In the genomic region with DNA sequence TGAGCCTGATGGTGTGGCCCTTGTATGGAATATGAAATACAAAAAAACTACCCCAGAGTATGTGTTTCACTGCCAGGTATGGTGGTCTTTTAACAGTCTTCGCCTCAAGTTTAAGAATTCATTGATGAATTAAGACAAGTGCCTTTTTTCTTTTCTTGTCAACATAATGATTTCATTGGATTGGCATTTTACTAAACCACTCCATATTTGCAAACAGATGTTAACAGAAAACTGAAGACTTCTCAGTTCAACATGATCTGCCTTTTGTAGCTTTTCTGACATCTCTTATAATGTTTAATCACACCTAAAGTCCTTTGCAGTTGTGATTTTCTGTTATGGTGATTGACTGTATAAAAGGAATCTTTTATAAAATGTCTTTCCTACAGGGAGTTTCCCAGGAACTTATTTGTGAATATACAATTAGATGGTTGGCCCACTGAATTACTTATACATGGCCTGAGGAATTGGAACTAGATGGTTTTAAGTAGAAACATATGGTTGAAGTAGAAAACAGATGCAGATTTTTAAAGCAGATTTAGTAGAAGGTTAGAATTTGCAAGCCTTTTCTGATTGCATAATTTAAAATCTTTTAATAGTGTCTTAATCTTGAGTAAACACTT, we compare ENCODE assay signal across 24 cellular contexts. TPM values are rescaled to one million over a fixed set of nuclear protein-coding genes. Genes with fewer than 3 reads are reported as not detected.
DNase-seq lines count a peak whose midpoint lies in the region; TF ChIP-seq lines count a peak whose summit lies in the region.
"Had no signal": no experiment of that assay in that cellular context is flagged by ENCODE, and none has a peak within 500 bp of the region (broad histone marks: within the 10 kb centered on the region; RNA-seq: fewer than 3 reads in every experiment).

No MANE protein-coding gene starts in this region.

- no peak overlapping the region for H4K8ac ChIP-seq in mesenchymal stem cell (ENCODE audit: low read length)

- H3K27ac ChIP-seq in mesenchymal stem cell (ENCODE audit: low read length, poor library complexity, severe bottlenecking) (no peak overlapping the region), brain microvascular endothelial cell (no peak overlapping the region)
- H3K27ac ChIP-seq: foreskin keratinocyte, sigmoid colon, WERI-Rb-1 had no signal

- H3K27me3 Mint-ChIP-seq in HFFc6 (ENCODE audit: insufficient read depth), result no peaks in the 10 kb centered on the region
- H3K27me3 Mint-ChIP-seq: activated CD4-positive, alpha-beta T cell treated with anti-CD3 and anti-CD28 coated beads, Interleukin-2, amount 10 ng/mL, durations not matched to agents 7 days and 5 days; activated CD8-positive, alpha-beta memory T cell treated with anti-CD3 and anti-CD28 coated beads, Interleukin-2, amount 10 ng/mL, durations not matched to agents 7 days and 5 days; activated naive CD4-positive, alpha-beta T cell treated with anti-CD3 and anti-CD28 coated beads, Interleukin-2, amount 10 ng/mL, durations not matched to agents 7 days and 5 days; CD4-positive, alpha-beta T cell; natural killer cell treated with Interleukin-12 subunit alpha and Interleukin-12 subunit beta and Interleukin-15 and Interleukin-18, amount 100 ng/mL, for 72 hours; stimulated activated naive CD8-positive, alpha-beta T cell treated with anti-CD3 and anti-CD28 coated beads, Interleukin-15, Interleukin-2, amounts not matched to agents 100 ng/mL and 50 ng/mL, for 24 hours had no signal

- peaks cover 11 to 94% of the 10 kb centered on the region in 2 experiments for H3K36me3 ChIP-seq in mesenchymal stem cell (ENCODE audit: control insufficient read depth in 1 of 2, insufficient read depth in 2 of 2, low read depth in 1 of 2, low read length in 2 of 2)
- peaks cover 27% of the 10 kb centered on the region for H3K36me3 ChIP-seq in brain microvascular endothelial cell (replicated peaks)

- no peak overlapping the region for H2BK12ac ChIP-seq in mesenchymal stem cell (ENCODE audit: low read length in 2 of 2)

- H3K9ac ChIP-seq in mesenchymal stem cell (ENCODE audit: low read length), result peak overlapping the region; percentile 49

- WGBS in mesenchymal stem cell, result no CpG with 5 or more reads among the region's 1 CpG

- H3K4me3 ChIP-seq in mesenchymal stem cell (ENCODE audit: insufficient read depth in 1 of 2, low read depth in 1 of 2, low read length in 2 of 2) (no peak overlapping the region), brain microvascular endothelial cell (ENCODE audit: low read depth, low read length) (no peak overlapping the region)
- H3K4me3 ChIP-seq: sigmoid colon had no signal

- no peak overlapping the region for H2AFZ ChIP-seq in mesenchymal stem cell (ENCODE audit: low read depth, low read length)

- no peak overlapping the region for H3K4me2 ChIP-seq in mesenchymal stem cell (ENCODE audit: low read length, poor library complexity, severe bottlenecking)

- H2BK120ac ChIP-seq in mesenchymal stem cell (ENCODE audit: low read depth, low read length), result no peak overlapping the region

- peak overlapping the region; percentile 6; the same call in 1 of the 2 replicates for H3K27ac Mint-ChIP-seq in HFFc6
- H3K27ac Mint-ChIP-seq: activated CD4-positive, alpha-beta T cell treated with anti-CD3 and anti-CD28 coated beads, Interleukin-2, amount 10 ng/mL, durations not matched to agents 7 days and 5 days; activated CD8-positive, alpha-beta memory T cell treated with anti-CD3 and anti-CD28 coated beads, Interleukin-2, amount 10 ng/mL, durations not matched to agents 7 days and 5 days; activated naive CD4-positive, alpha-beta T cell treated with anti-CD3 and anti-CD28 coated beads, Interleukin-2, amount 10 ng/mL, durations not matched to agents 7 days and 5 days; CD4-positive, alpha-beta T cell; natural killer cell treated with Interleukin-12 subunit alpha and Interleukin-12 subunit beta and Interleukin-15 and Interleukin-18, amount 100 ng/mL, for 72 hours; stimulated activated naive CD8-positive, alpha-beta T cell treated with anti-CD3 and anti-CD28 coated beads, Interleukin-15, Interleukin-2, amounts not matched to agents 100 ng/mL and 50 ng/mL, for 24 hours had no signal

- no peak overlapping the region for H4K91ac ChIP-seq in mesenchymal stem cell (ENCODE audit: low read length)

- peaks cover 11% of the 10 kb centered on the region for H3K79me1 ChIP-seq in mesenchymal stem cell (replicated peaks; ENCODE audit: low read length, poor library complexity, severe bottlenecking)

- H3K4me1 ChIP-seq in mesenchymal stem cell (ENCODE audit: control insufficient read depth, insufficient read depth, low read depth, low read length), result peaks cover 6% of the 10 kb centered on the region
- H3K4me1 ChIP-seq: foreskin keratinocyte, sigmoid colon had no signal

- no peaks in the 10 kb centered on the region for H3K9me3 Mint-ChIP-seq in HFFc6
- H3K9me3 Mint-ChIP-seq: activated CD4-positive, alpha-beta T cell treated with anti-CD3 and anti-CD28 coated beads, Interleukin-2, amount 10 ng/mL, durations not matched to agents 7 days and 5 days; activated naive CD4-positive, alpha-beta T cell treated with anti-CD3 and anti-CD28 coated beads, Interleukin-2, amount 10 ng/mL, durations not matched to agents 7 days and 5 days; CD4-positive, alpha-beta T cell; natural killer cell treated with Interleukin-12 subunit alpha and Interleukin-12 subunit beta and Interleukin-15 and Interleukin-18, amount 100 ng/mL, for 72 hours; stimulated activated naive CD8-positive, alpha-beta T cell treated with anti-CD3 and anti-CD28 coated beads, Interleukin-15, Interleukin-2, amounts not matched to agents 100 ng/mL and 50 ng/mL, for 24 hours had no signal

- in situ Hi-C loops in brain microvascular endothelial cell (cut with HindIII; ENCODE audit: low pct_ligation_motif_present, low sequenced_read_pairs), result no loop called here

- H3K4ac ChIP-seq in mesenchymal stem cell (ENCODE audit: low read depth in 1 of 2, low read length in 2 of 2), result no peak overlapping the region

- no peaks in the 10 kb centered on the region for H3K9me3 ChIP-seq in mesenchymal stem cell (ENCODE audit: control insufficient read depth, low read length)
- H3K9me3 ChIP-seq: sigmoid colon had no signal

- no peak overlapping the region for H2BK15ac ChIP-seq in mesenchymal stem cell (ENCODE audit: low read depth, poor library complexity, severe bottlenecking)

- no peak for TF ChIP-seq CTCF in HFFc6 (IDR thresholded peaks at IDR 0.05)
- no peak for TF ChIP-seq CTCF in brain microvascular endothelial cell (IDR thresholded peaks at IDR 0.05; ENCODE audit: low read depth, low read length, missing control alignments)

- H3K27me3 ChIP-seq in mesenchymal stem cell (ENCODE audit: control insufficient read depth in 1 of 2, insufficient read depth in 1 of 2, low read length in 2 of 2) (no peaks in the 10 kb centered on the region), brain microvascular endothelial cell (replicated peaks) (no peaks in the 10 kb centered on the region)
- H3K27me3 ChIP-seq: foreskin keratinocyte, sigmoid colon had no signal

- no peak overlapping the region for H3K23ac ChIP-seq in mesenchymal stem cell (ENCODE audit: low read length in 2 of 2)

- no peak overlapping the region for H3K14ac ChIP-seq in mesenchymal stem cell (ENCODE audit: low read length in 2 of 2)

- no peak overlapping the region for H3K18ac ChIP-seq in mesenchymal stem cell (ENCODE audit: low read depth in 1 of 2, low read length in 2 of 2)

- no peak overlapping the region for H2AK5ac ChIP-seq in mesenchymal stem cell (ENCODE audit: low read length, severe bottlenecking)

- peaks cover 35% of the 10 kb centered on the region for H3K36me3 Mint-ChIP-seq in HFFc6 (ENCODE audit: low read depth)

- H3K4me1 Mint-ChIP-seq in HFFc6 (ENCODE audit: low read depth), result peaks cover 34% of the 10 kb centered on the region
- H3K4me1 Mint-ChIP-seq: activated CD4-positive, alpha-beta T cell treated with anti-CD3 and anti-CD28 coated beads, Interleukin-2, amount 10 ng/mL, durations not matched to agents 7 days and 5 days; activated CD8-positive, alpha-beta memory T cell treated with anti-CD3 and anti-CD28 coated beads, Interleukin-2, amount 10 ng/mL, durations not matched to agents 7 days and 5 days; activated naive CD4-positive, alpha-beta T cell treated with anti-CD3 and anti-CD28 coated beads, Interleukin-2, amount 10 ng/mL, durations not matched to agents 7 days and 5 days had no signal

- no peak overlapping the region for H2BK5ac ChIP-seq in mesenchymal stem cell (ENCODE audit: low read depth, low read length, poor library complexity, severe bottlenecking)

- no peak overlapping the region for H3K4me3 Mint-ChIP-seq in HFFc6
- H3K4me3 Mint-ChIP-seq: activated CD4-positive, alpha-beta T cell treated with anti-CD3 and anti-CD28 coated beads, Interleukin-2, amount 10 ng/mL, durations not matched to agents 7 days and 5 days; activated CD8-positive, alpha-beta memory T cell treated with anti-CD3 and anti-CD28 coated beads, Interleukin-2, amount 10 ng/mL, durations not matched to agents 7 days and 5 days; activated naive CD4-positive, alpha-beta T cell treated with anti-CD3 and anti-CD28 coated beads, Interleukin-2, amount 10 ng/mL, durations not matched to agents 7 days and 5 days; CD4-positive, alpha-beta T cell; natural killer cell treated with Interleukin-12 subunit alpha and Interleukin-12 subunit beta and Interleukin-15 and Interleukin-18, amount 100 ng/mL, for 72 hours; stimulated activated naive CD8-positive, alpha-beta T cell treated with anti-CD3 and anti-CD28 coated beads, Interleukin-15, Interleukin-2, amounts not matched to agents 100 ng/mL and 50 ng/mL, for 24 hours had no signal

- DNase-seq in DMS 273 treated with DMSO at 0.1 percent for 48 hours (lab: John Stamatoyannopoulos, UW), result peak; percentile 55
- no peak for DNase-seq in HFFc6
- peak; percentile 47 for DNase-seq in dedifferentiated amniotic fluid mesenchymal stem cell (ENCODE audit: extremely low spot score)
- no peak for DNase-seq in mesenchymal stem cell
- no peak for DNase-seq in iPS-NIHi7 (ENCODE audit: extremely low spot score)
- no peak for DNase-seq in brain microvascular endothelial cell
- DNase-seq in cerebellar nuclear complex (lab: John Stamatoyannopoulos, UW), result no peak
- DNase-seq: activated CD4-positive, alpha-beta T cell treated with anti-CD3 and anti-CD28 coated beads, Interleukin-2, amount 10 ng/mL, durations not matched to agents 7 days and 5 days; activated CD8-positive, alpha-beta memory T cell treated with anti-CD3 and anti-CD28 coated beads, Interleukin-2, amount 10 ng/mL, durations not matched to agents 7 days and 5 days; activated naive CD4-positive, alpha-beta T cell treated with anti-CD3 and anti-CD28 coated beads, Interleukin-2, amount 10 ng/mL, durations not matched to agents 7 days and 5 days; amygdala; CD4-positive, alpha-beta T cell; foreskin keratinocyte; hypothalamus; islet precursor cell; KG1; NCI-H1436 treated with DMSO at 0.1 percent for 48 hours; NCI-H774; posterior cingulate gyrus; sigmoid colon; T-helper 9 cell; WERI-Rb-1 had no signal

RNA-seq across cellular contexts. Expression of a gene that starts 39.7 kb away (rescaled TPM):
- total RNA-seq in HFFc6 (2021; fragmentation: NEBNext Ultra II Directional; extraction: Animal tissue kit (Norgen Biotek cat#: 25700)), result 100 to 1,000 TPM in 5 of 6 experiments, 10 to 100 TPM in 1; 98.1 to 111 (median 105) TPM
- polyA plus RNA-seq in mesenchymal stem cell (2013, experiment 1 of 2), result 226 TPM
- 231 TPM for polyA plus RNA-seq in mesenchymal stem cell (2013, experiment 2 of 2)

Comparison
In these comparisons a context has a peak if more than half of its experiments do, and no peak if none do; other contexts are left out.
1. DNase-seq: peak in DMS 273 treated with DMSO at 0.1 percent for 48 hours (single experiment) and dedifferentiated amniotic fluid mesenchymal stem cell (single experiment); none in HFFc6 (single experiment), mesenchymal stem cell (single experiment), iPS-NIHi7 (single experiment), brain microvascular endothelial cell (single experiment) and cerebellar nuclear complex (0 of 2).